26 cellular contexts compared by ENCODE assay signal in the genomic region with DNA sequence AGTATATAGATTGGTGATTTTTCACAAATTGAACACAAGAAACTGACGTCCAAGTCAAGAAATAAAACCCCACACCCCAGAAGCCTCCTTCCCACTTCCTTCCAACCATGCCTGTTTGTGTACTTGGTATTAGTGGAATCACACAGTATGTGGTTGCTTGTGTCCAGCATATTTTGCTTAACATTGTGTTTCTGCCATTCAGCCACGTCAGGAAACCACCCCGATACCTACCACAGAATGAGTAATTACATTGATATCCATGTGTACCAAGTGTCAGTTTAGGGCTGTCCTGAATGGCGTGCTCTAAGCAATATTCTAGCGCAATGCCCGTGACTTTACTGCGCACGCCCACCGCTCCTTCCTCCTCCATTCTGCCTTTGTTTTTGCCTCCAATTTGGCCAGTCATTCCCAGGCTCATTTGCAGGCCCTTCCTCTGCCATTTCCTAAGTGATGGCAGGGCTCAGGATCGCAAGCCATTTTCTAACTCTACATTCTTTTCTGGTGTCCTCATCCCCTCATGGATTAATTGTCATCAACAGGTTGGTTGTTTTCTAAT. TPM values are rescaled to one million over a fixed set of nuclear protein-coding genes. Genes with fewer than 3 reads are reported as not detected.
A peak's percentile ranks its signal among the peaks of the same experiment; 100 is the strongest.
DNase-seq lines count a peak whose midpoint lies in the region; ATAC-seq and TF ChIP-seq lines count a peak whose summit lies in the region.
"Had no signal": no experiment of that assay in that cellular context is flagged by ENCODE, and none has a peak within 500 bp of the region (broad histone marks: within the 10 kb centered on the region; RNA-seq: fewer than 3 reads in every experiment).

No MANE protein-coding gene starts in this region.

- peaks cover 5% of the 10 kb centered on the region for H3K4me1 ChIP-seq in SJCRH30
- H3K4me1 ChIP-seq in mesendoderm (ENCODE audit: control insufficient read depth, low read depth, low read length), result no peaks in the 10 kb centered on the region
- H3K4me1 ChIP-seq in upper lobe of right lung, result peaks cover 2% of the 10 kb centered on the region
- H3K4me1 ChIP-seq: BE2C had no signal

- H3K27me3 ChIP-seq in SJCRH30 (no peaks in the 10 kb centered on the region), mesendoderm (ENCODE audit: insufficient read depth, low read length, poor library complexity) (peaks cover 3% of the 10 kb centered on the region), upper lobe of right lung (peaks cover 11% of the 10 kb centered on the region)
- H3K27me3 ChIP-seq: BE2C had no signal

- WGBS in mesendoderm (ENCODE audit: extremely low coverage, insufficient coverage, low lambda C conversion rate), result no CpG with 5 or more reads among the region's 10 CpGs

- no peak overlapping the region for H2AK5ac ChIP-seq in mesendoderm (ENCODE audit: low read length)

- no peak overlapping the region for H4K5ac ChIP-seq in mesendoderm (ENCODE audit: low read length)

- no peak overlapping the region for H4K8ac ChIP-seq in mesendoderm (ENCODE audit: low read depth, low read length)

- H3K4ac ChIP-seq in mesendoderm (ENCODE audit: low read depth, low read length), result no peak overlapping the region

- H2BK5ac ChIP-seq in mesendoderm (ENCODE audit: low read length), result no peak overlapping the region

- H3K9me3 ChIP-seq in SJCRH30 (replicated peaks) (no peaks in the 10 kb centered on the region; the same call in 1 of the 2 replicates), upper lobe of right lung (no peaks in the 10 kb centered on the region)
- H3K9me3 ChIP-seq: BE2C had no signal

- no peak overlapping the region for H3K9ac ChIP-seq in mesendoderm (ENCODE audit: low read length)

- TF ChIP-seq CTCF in upper lobe of right lung (IDR thresholded peaks at IDR 0.05), result no peak

- no peak overlapping the region for H3K4me2 ChIP-seq in mesendoderm (ENCODE audit: low read length)

- H3K18ac ChIP-seq in mesendoderm (ENCODE audit: low read length), result no peak overlapping the region

- no peak overlapping the region for H2BK120ac ChIP-seq in mesendoderm (ENCODE audit: low read depth, low read length)

- H3K79me2 ChIP-seq in mesendoderm (ENCODE audit: control insufficient read depth, insufficient read depth, low read length), result no peaks in the 10 kb centered on the region

- H3K79me1 ChIP-seq in mesendoderm (ENCODE audit: low read length), result no peaks in the 10 kb centered on the region

- ATAC-seq in upper lobe of right lung, result no peak
- no peak for ATAC-seq in HG02623 (IDR thresholded peaks at IDR 0.05; ENCODE audit: unreplicated experiment)

- H3K27ac ChIP-seq in SJCRH30 (peak overlapping the region; percentile 32), mesendoderm (ENCODE audit: low read depth, low read length) (no peak overlapping the region), upper lobe of right lung (no peak overlapping the region)
- H3K27ac ChIP-seq: 22Rv1 had no signal

- no peak overlapping the region for H3K56ac ChIP-seq in mesendoderm (ENCODE audit: low read length)

- H3K4me3 ChIP-seq in SJCRH30 (no peak overlapping the region), mesendoderm (ENCODE audit: low read length) (no peak overlapping the region), upper lobe of right lung (no peak overlapping the region)

- peak; percentile 8 for DNase-seq in activated CD8-positive, alpha-beta memory T cell treated with anti-CD3 and anti-CD28 coated beads, Interleukin-2, amount 50 U/mL, for 48 hours
- DNase-seq in activated CD8-positive, alpha-beta memory T cell treated with anti-CD3 and anti-CD28 coated beads, Interleukin-2, amount 50 U/mL, for 4 hours, result no peak
- DNase-seq in SJCRH30 (peak in 1 of 2 experiments; percentile 18), dermis blood vessel endothelial cell (peak; percentile 29), mesendoderm (peak; percentile 29), upper lobe of right lung (no peak)
- DNase-seq in activated naive CD4-positive, alpha-beta T cell treated with anti-CD3 and anti-CD28 coated beads, Interleukin-2, amount 50 U/mL, for 16 hours, result no peak
- DNase-seq: ACHN; BE2C; CD8-positive, alpha-beta memory T cell; DMS153; DND-41; H9; KG1; MM.1S; NCI-H2029; NCI-H2227 treated with DMSO at 0.1 percent for 48 hours; NCI-H510A; NCI-H69; Right ventricle myocardium superior; RPMI8226 had no signal

- H2BK15ac ChIP-seq in mesendoderm (replicated peaks; ENCODE audit: low read depth), result no peak overlapping the region

- no peak overlapping the region for H3K23ac ChIP-seq in mesendoderm (ENCODE audit: low read length)

- H3K36me3 ChIP-seq in SJCRH30, result peaks cover 7% of the 10 kb centered on the region; the same call in 1 of the 2 replicates
- H3K36me3 ChIP-seq in mesendoderm (ENCODE audit: control insufficient read depth, insufficient read depth, low read length), result no peaks in the 10 kb centered on the region
- H3K36me3 ChIP-seq in upper lobe of right lung, result no peaks in the 10 kb centered on the region
- H3K36me3 ChIP-seq: BE2C had no signal

- intact Hi-C loops in upper lobe of right lung (cut with DNase I), result no loop called here

RNA-seq across cellular contexts. Expression of a gene that starts 25.9 kb away (rescaled TPM):
- total RNA-seq in SJCRH30 (2014; rRNA removed; shearing (Covaris generic)), result 25.6 and 29.5 TPM in 2 replicates
- total RNA-seq in dermis blood vessel endothelial cell (15.0 and 18.8 TPM in 2 replicates), upper lobe of right lung (44.4 TPM)
- polyA plus RNA-seq in mesendoderm (2013, experiment 1 of 2), result 22.8 TPM
- 22.2 TPM for polyA plus RNA-seq in mesendoderm (2013, experiment 2 of 2)

RNA-seq across cellular contexts. Expression of a gene that starts 46.3 kb away (rescaled TPM):
- total RNA-seq in SJCRH30 (2014; rRNA removed; shearing (Covaris generic)), result not detected in 2 replicates
- total RNA-seq in dermis blood vessel endothelial cell (not detected in 2 replicates), upper lobe of right lung (not detected)
- not detected for polyA plus RNA-seq in mesendoderm (2013, experiment 1 of 2)
- polyA plus RNA-seq in mesendoderm (2013, experiment 2 of 2), result not detected
- total RNA-seq: CD8-positive, alpha-beta memory T cell; G401; H9; Right ventricle myocardium superior; SK-MEL-5 had no signal
- polyA plus RNA-seq: CD14-positive monocyte; CD8-positive, alpha-beta memory T cell had no signal

Comparison
In these comparisons a context has a peak if more than half of its experiments do, and no peak if none do; other contexts are left out.
1. DNase-seq: peak in activated CD8-positive, alpha-beta memory T cell treated with anti-CD3 and anti-CD28 coated beads, Interleukin-2, amount 50 U/mL, for 48 hours (single experiment), dermis blood vessel endothelial cell (single experiment) and mesendoderm (single experiment); none in activated CD8-positive, alpha-beta memory T cell treated with anti-CD3 and anti-CD28 coated beads, Interleukin-2, amount 50 U/mL, for 4 hours (single experiment), activated naive CD4-positive, alpha-beta T cell treated with anti-CD3 and anti-CD28 coated beads, Interleukin-2, amount 50 U/mL, for 16 hours (single experiment) and upper lobe of right lung (single experiment).